In the genomic region with DNA sequence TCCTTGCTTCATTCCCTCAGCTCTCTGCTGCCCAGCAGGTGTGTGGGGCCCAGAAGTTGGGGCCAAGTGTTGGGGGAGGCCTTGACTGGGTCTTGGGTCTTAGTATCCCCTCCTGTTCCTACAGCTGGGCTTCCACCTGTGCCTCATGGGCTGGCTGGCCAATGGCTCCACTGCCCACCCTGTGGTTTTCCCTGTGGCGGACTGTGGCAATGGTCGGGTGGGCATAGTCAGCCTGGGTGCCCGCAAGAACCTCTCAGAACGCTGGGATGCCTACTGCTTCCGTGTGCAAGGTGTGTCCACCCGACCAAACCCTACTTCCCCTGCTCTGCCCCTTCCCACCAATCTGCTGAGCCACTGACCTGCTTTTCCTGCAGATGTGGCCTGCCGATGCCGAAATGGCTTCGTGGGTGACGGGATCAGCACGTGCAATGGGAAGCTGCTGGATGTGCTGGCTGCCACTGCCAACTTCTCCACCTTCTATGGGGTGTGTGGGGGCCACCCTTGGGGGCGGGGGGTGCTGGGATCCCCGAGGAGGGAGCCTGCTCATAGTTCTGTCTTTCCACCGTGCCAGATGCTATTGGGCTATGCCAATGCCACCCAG, we compare ENCODE assay signal across 2 cellular contexts.
TF ChIP-seq lines count a peak whose summit lies in the region.

No MANE protein-coding gene starts in this region.

TF ChIP-seq in K562, 482 proteins besides CTCF, POLR2A, EP300 and RAD21:
- TF ChIP-seq POLR2G (IDR thresholded peaks at IDR 0.05; ENCODE audit: low read depth, low read length): peak; percentile 39; the same call in 1 of the 2 replicates
- TF ChIP-seq, protein P1, sequence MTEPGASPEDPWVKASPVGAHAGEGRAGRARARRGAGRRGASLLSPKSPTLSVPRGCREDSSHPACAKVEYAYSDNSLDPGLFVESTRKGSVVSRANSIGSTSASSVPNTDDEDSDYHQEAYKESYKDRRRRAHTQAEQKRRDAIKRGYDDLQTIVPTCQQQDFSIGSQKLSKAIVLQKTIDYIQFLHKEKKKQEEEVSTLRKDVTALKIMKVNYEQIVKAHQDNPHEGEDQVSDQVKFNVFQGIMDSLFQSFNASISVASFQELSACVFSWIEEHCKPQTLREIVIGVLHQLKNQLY (CRISPR knock-in tag; conservative IDR thresholded peaks at IDR 0.05): no peak
TF ChIP-seq in K562: peak in this region for 1.

TF ChIP-seq in GM12891, 5 proteins besides CTCF, POLR2A, EP300 and RAD21:
- TF ChIP-seq POLR2AphosphoS5 (IDR thresholded peaks at IDR 0.05; ENCODE audit: low read depth, low read length) (no peak), SPI1 (IDR thresholded peaks at IDR 0.05; ENCODE audit: low read depth, low read length) (no peak), POU2F2 (IDR thresholded peaks at IDR 0.05; ENCODE audit: low read depth, low read length) (no peak), TAF1 (IDR thresholded peaks at IDR 0.05; ENCODE audit: low read depth, low read length) (no peak), PAX5 (IDR thresholded peaks at IDR 0.05; ENCODE audit: insufficient read depth, low read length, severe bottlenecking) (no peak)
